In genomic region chr17:52930581-52930980, GRCh38 we compare ENCODE assay signal across 24 cellular contexts.
"Had no signal": no experiment of that assay in that cellular context is flagged by ENCODE, and none has a peak within 500 bp of the region (broad histone marks: within the 10 kb centered on the region; RNA-seq: fewer than 3 reads in every experiment).

No MANE protein-coding gene starts in this region.

- H3K27ac ChIP-seq: colonic mucosa, coronary artery, dorsolateral prefrontal cortex, epithelial cell of prostate, esophagus muscularis mucosa, esophagus squamous epithelium, foreskin keratinocyte, gastrocnemius medialis, gastroesophageal sphincter, heart left ventricle, heart right ventricle had no signal

- H3K9me3 ChIP-seq: colonic mucosa, esophagus muscularis mucosa, esophagus squamous epithelium, gastrocnemius medialis, gastroesophageal sphincter, heart right ventricle had no signal

- H3K4me1 ChIP-seq: colonic mucosa, esophagus muscularis mucosa, esophagus squamous epithelium, foreskin keratinocyte, gastroesophageal sphincter, heart left ventricle, heart right ventricle had no signal

- H3K27me3 ChIP-seq: colonic mucosa, esophagus muscularis mucosa, esophagus squamous epithelium, foreskin keratinocyte, gastrocnemius medialis, gastroesophageal sphincter, heart left ventricle, heart right ventricle had no signal

- DNase-seq: colonic mucosa; cortex of kidney; dermis blood vessel endothelial cell; dorsolateral prefrontal cortex; effector CD4-positive, alpha-beta T cell; effector CD8-positive, alpha-beta T cell; effector memory CD4-positive, alpha-beta T cell; effector memory CD8-positive, alpha-beta T cell; endodermal cell; erythroblast; esophagus squamous epithelium; foreskin fibroblast; foreskin keratinocyte; foreskin melanocyte; gastrocnemius medialis; glutamatergic neuron; head of caudate nucleus; heart left ventricle; heart right ventricle had no signal

- H3K36me3 ChIP-seq: colonic mucosa, esophagus muscularis mucosa, esophagus squamous epithelium, gastrocnemius medialis, gastroesophageal sphincter, heart left ventricle, heart right ventricle had no signal

- H3K4me3 ChIP-seq: colonic mucosa, coronary artery, dorsolateral prefrontal cortex, esophagus muscularis mucosa, esophagus squamous epithelium, gastrocnemius medialis, gastroesophageal sphincter, heart left ventricle, heart right ventricle had no signal

- ATAC-seq: effector memory CD8-positive, alpha-beta T cell; esophagus mucosa; foreskin keratinocyte; gastroesophageal sphincter; heart left ventricle; heart right ventricle had no signal
